In genomic region chr5:154202379-154203260, GRCh38 we compare ENCODE assay signal across 9 cellular contexts. TPM values are rescaled to one million over a fixed set of nuclear protein-coding genes. Genes with fewer than 3 reads are reported as not detected.
DNase-seq lines count a peak whose midpoint lies in the region; ATAC-seq, FAIRE-seq and TF ChIP-seq lines count a peak whose summit lies in the region.
"Had no signal": no experiment of that assay in that cellular context is flagged by ENCODE, and none has a peak within 500 bp of the region (broad histone marks: within the 10 kb centered on the region; RNA-seq: fewer than 3 reads in every experiment).

No MANE protein-coding gene starts in this region.

- peaks cover 64% of the 10 kb centered on the region for H3K4me1 ChIP-seq in mucosa of stomach (ENCODE audit: control insufficient read depth, insufficient read depth, low read length)

- peak overlapping the region; percentile 16 for H3K9ac ChIP-seq in mucosa of stomach (ENCODE audit: low read length)

- FAIRE-seq in D721Med (lab: Jason Lieb, UNC), result no peak

- no peaks in the 10 kb centered on the region for H3K27me3 ChIP-seq in mucosa of stomach (ENCODE audit: control insufficient read depth, insufficient read depth, low read length)

- TF ChIP-seq CTCF in D721Med (IDR thresholded peaks at IDR 0.05; ENCODE audit: insufficient read depth, missing control alignments), result no peak

- DNase-seq in Right ventricle myocardium superior, result no peak
- no peak for DNase-seq in cardiac septum (ENCODE audit: low spot score)
- DNase-seq in activated CD4-positive, alpha-beta T cell treated with anti-CD3 and anti-CD28 coated beads, Interleukin-2, amount 50 U/mL, for 1 hour, result peak; percentile 44
- DNase-seq in D721Med (ENCODE audit: insufficient read length, low spot score), result no peak
- no peak for DNase-seq in NCI-H526 (lab: John Stamatoyannopoulos, UW)
- DNase-seq in SW480 (ENCODE audit: low spot score), result no peak

- H3K9me3 ChIP-seq in mucosa of stomach (ENCODE audit: control insufficient read depth, low read length), result no peaks in the 10 kb centered on the region

- H3K36me3 ChIP-seq in mucosa of stomach (ENCODE audit: control insufficient read depth, insufficient read depth, low read length), result no peaks in the 10 kb centered on the region

- no peak overlapping the region for H3K4me3 ChIP-seq in mucosa of stomach (ENCODE audit: low read length)
- H3K4me3 ChIP-seq: SK-N-MC had no signal

- ATAC-seq in Right ventricle myocardium superior (ENCODE audit: poor library complexity), result peak; percentile 74
- peak; percentile 94 for ATAC-seq in HG03135 (IDR thresholded peaks at IDR 0.05; ENCODE audit: unreplicated experiment)

- intact Hi-C loops in Right ventricle myocardium superior (cut with DNase I), result no loop called here
- intact Hi-C loops in cardiac septum (cut with DNase I), result no loop called here

RNA-seq across cellular contexts. Expression of gene GALNT10, which starts 12.1 kb away (rescaled TPM):
- total RNA-seq in Right ventricle myocardium superior, result 12.3 TPM
- total RNA-seq in cardiac septum, result 15.5 TPM
